ENCODE assay signal across 1 cellular context in the genomic region with DNA sequence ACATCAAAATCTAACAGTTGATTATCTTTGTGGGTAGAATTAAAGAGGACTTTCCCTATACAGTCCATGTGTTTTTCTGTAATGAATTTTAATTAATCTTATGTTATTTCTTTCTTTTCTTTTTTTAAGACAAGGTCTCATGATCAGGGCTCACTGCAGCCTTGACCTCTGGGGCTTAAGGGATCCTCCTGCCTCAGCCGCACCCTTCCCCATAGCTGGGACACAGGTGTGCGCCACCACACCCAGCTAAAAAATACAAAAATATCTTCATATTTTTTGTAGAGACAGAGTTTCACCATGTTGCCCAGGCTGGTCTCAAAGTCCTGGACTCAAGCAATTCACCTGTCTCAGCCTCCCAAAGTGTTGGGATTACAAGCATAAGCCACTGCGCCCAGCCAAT.
TF ChIP-seq lines count a peak whose summit lies in the region.

No MANE protein-coding gene starts in this region.

TF ChIP-seq in GM12878, 131 proteins besides CTCF, POLR2A, EP300 and RAD21:
- TF ChIP-seq ZZZ3 (IDR thresholded peaks at IDR 0.05; ENCODE audit: control insufficient read depth, insufficient read length, low read depth) (no peak), NFXL1 (IDR thresholded peaks at IDR 0.05; ENCODE audit: borderline replicate concordance) (no peak), BHLHE40 (IDR thresholded peaks at IDR 0.05; ENCODE audit: borderline replicate concordance in 1 of 2, low read depth in 2 of 2, low read length in 1 of 2) (no peak), ZSCAN29 (IDR thresholded peaks at IDR 0.05) (no peak), ZBTB33 (IDR thresholded peaks at IDR 0.05) (no peak), CREB1 (IDR thresholded peaks at IDR 0.05; ENCODE audit: low read depth) (no peak), ATF2 (IDR thresholded peaks at IDR 0.05; ENCODE audit: low read length) (no peak), BMI1 (IDR thresholded peaks at IDR 0.05; ENCODE audit: borderline replicate concordance) (no peak), PML (IDR thresholded peaks at IDR 0.05; ENCODE audit: low read length) (no peak), NR2F1 (conservative IDR thresholded peaks at IDR 0.05) (no peak), EED (IDR thresholded peaks at IDR 0.05; ENCODE audit: low read depth) (no peak), ZNF622 (IDR thresholded peaks at IDR 0.05) (no peak), PAX8 (IDR thresholded peaks at IDR 0.05) (no peak), POU2F2 (IDR thresholded peaks at IDR 0.05; ENCODE audit: borderline replicate concordance, low read depth, low read length) (no peak), GATAD2B (conservative IDR thresholded peaks at IDR 0.05; ENCODE audit: low read depth) (no peak), GABPA (IDR thresholded peaks at IDR 0.05; ENCODE audit: low read depth) (no peak), CBFB (IDR thresholded peaks at IDR 0.05; ENCODE audit: low read depth) (no peak)
- TF ChIP-seq, protein P1, sequence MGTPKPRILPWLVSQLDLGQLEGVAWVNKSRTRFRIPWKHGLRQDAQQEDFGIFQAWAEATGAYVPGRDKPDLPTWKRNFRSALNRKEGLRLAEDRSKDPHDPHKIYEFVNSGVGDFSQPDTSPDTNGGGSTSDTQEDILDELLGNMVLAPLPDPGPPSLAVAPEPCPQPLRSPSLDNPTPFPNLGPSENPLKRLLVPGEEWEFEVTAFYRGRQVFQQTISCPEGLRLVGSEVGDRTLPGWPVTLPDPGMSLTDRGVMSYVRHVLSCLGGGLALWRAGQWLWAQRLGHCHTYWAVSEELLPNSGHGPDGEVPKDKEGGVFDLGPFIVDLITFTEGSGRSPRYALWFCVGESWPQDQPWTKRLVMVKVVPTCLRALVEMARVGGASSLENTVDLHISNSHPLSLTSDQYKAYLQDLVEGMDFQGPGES (IDR thresholded peaks at IDR 0.05): no peak
